Comparison of ENCODE assay signal across 17 cellular contexts in the genomic region with DNA sequence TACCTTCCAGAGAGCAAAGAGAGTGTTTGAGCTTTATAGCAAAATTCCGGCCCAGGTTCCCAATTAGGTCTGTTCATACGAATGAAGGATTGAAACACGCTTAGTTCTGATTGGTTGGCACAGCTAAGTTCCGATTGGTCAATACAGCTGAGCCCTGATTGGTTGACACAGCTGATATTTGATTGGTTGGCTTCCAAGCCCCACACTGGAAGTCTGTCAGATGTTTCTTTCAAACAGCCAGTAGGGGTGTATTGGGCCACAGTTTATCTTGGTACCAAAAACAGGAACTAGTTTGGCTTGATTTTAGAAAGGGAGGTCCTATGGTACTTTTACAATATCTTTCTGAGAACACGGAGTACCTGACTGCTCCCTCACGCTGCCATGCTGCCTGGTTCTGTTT.
"Had no signal": no experiment of that assay in that cellular context is flagged by ENCODE, and none has a peak within 500 bp of the region (broad histone marks: within the 10 kb centered on the region; RNA-seq: fewer than 3 reads in every experiment).

No MANE protein-coding gene starts in this region.

- H3K4me1 Mint-ChIP-seq: activated CD4-positive, alpha-beta memory T cell treated with anti-CD3 and anti-CD28 coated beads, Interleukin-2, amount 10 ng/mL, durations not matched to agents 7 days and 5 days had no signal

- DNase-seq: activated CD4-positive, alpha-beta memory T cell treated with anti-CD3 and anti-CD28 coated beads, Interleukin-2, amount 10 ng/mL, durations not matched to agents 7 days and 5 days; activated CD4-positive, alpha-beta T cell treated with anti-CD3 and anti-CD28 coated beads for 4 hours; activated CD8-positive, alpha-beta memory T cell treated with anti-CD3 and anti-CD28 coated beads, Interleukin-2, amount 50 U/mL, for 4 hours; activated gamma-delta T cell; activated T-cell treated with anti-CD3 and anti-CD28 coated beads, Interleukin-2, amount 50 U/mL, for 72 hours; hypothalamus; kidney; left lung; mammary epithelial cell; mucosa of descending colon; naive thymus-derived CD8-positive, alpha-beta T cell; stimulated activated CD4-positive, alpha-beta T cell treated with anti-CD3 and anti-CD28 coated beads, Interleukin-1b, Interleukin-23, amount 100 ng/mL, for 48 hours; stomach; T-helper 9 cell; upper lobe of right lung had no signal

- H3K4me3 Mint-ChIP-seq: activated CD4-positive, alpha-beta memory T cell treated with anti-CD3 and anti-CD28 coated beads, Interleukin-2, amount 10 ng/mL, durations not matched to agents 7 days and 5 days; activated T-cell treated with anti-CD3 and anti-CD28 coated beads, Interleukin-2, amount 50 U/mL, for 72 hours; naive thymus-derived CD8-positive, alpha-beta T cell had no signal

- ATAC-seq: activated naive CD4-positive, alpha-beta T cell treated with anti-CD3 and anti-CD28 coated beads, Interleukin-2, amount 50 U/mL, for 72 hours; activated T-cell treated with anti-CD3 and anti-CD28 coated beads, Interleukin-2, amount 50 U/mL, for 72 hours; esophagus mucosa; left lung; mucosa of descending colon; naive thymus-derived CD8-positive, alpha-beta T cell; upper lobe of right lung had no signal

- H3K9me3 Mint-ChIP-seq: activated CD4-positive, alpha-beta memory T cell treated with anti-CD3 and anti-CD28 coated beads, Interleukin-2, amount 10 ng/mL, durations not matched to agents 7 days and 5 days; activated naive CD4-positive, alpha-beta T cell treated with anti-CD3 and anti-CD28 coated beads, Interleukin-2, amount 50 U/mL, for 72 hours had no signal

- H3K27me3 Mint-ChIP-seq: activated CD4-positive, alpha-beta memory T cell treated with anti-CD3 and anti-CD28 coated beads, Interleukin-2, amount 10 ng/mL, durations not matched to agents 7 days and 5 days; naive thymus-derived CD8-positive, alpha-beta T cell had no signal

- H3K27ac Mint-ChIP-seq: activated CD4-positive, alpha-beta memory T cell treated with anti-CD3 and anti-CD28 coated beads, Interleukin-2, amount 10 ng/mL, durations not matched to agents 7 days and 5 days; activated naive CD4-positive, alpha-beta T cell treated with anti-CD3 and anti-CD28 coated beads, Interleukin-2, amount 50 U/mL, for 72 hours; activated T-cell treated with anti-CD3 and anti-CD28 coated beads, Interleukin-2, amount 50 U/mL, for 72 hours had no signal
